In the genomic region with DNA sequence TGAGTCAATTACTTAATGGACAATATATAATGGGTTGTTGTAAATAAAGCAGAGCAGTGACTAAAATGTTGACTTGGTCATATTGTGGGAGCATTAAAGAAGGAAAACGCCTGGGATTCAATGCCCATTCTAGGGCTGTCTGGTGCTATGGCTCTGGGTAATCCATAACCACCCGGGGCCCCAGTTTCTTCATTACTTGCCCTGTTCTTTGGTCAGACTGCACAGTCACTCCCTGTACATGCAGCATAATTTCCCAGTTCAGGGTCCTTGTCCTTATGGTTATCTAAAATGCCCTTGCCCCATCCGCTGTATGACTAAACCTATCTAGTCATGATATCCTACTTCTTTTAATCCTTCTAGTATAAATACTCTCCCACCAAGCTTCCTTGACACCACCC, we compare ENCODE assay signal across 14 cellular contexts. TPM values are rescaled to one million over a fixed set of nuclear protein-coding genes. Genes with fewer than 3 reads are reported as not detected.
DNase-seq lines count a peak whose midpoint lies in the region; ATAC-seq and TF ChIP-seq lines count a peak whose summit lies in the region.
"Had no signal": no experiment of that assay in that cellular context is flagged by ENCODE, and none has a peak within 500 bp of the region (broad histone marks: within the 10 kb centered on the region; RNA-seq: fewer than 3 reads in every experiment).

No MANE protein-coding gene starts in this region.

- H3K9me3 ChIP-seq in Peyer's patch (no peaks in the 10 kb centered on the region), transverse colon (no peaks in the 10 kb centered on the region)
- H3K9me3 ChIP-seq: esophagus muscularis mucosa, tibial nerve had no signal

- in situ Hi-C loops in transverse colon (cut with MboI; ENCODE audit: low pct_ligation_motif_present in 1 of 4, low pct_unique_long_range_greater_than_20kb in 1 of 4, low sequenced_read_pairs in 3 of 4), result no loop called here

- ATAC-seq in effector memory CD8-positive, alpha-beta T cell (replicated peaks), result no peak

- H3K4me1 Mint-ChIP-seq in activated T-cell treated with anti-CD3 and anti-CD28 coated beads, Interleukin-2, amount 50 U/mL, for 24 hours (ENCODE audit: low read depth), result peaks cover 64% of the 10 kb centered on the region
- peaks cover 31 to 44% of the 10 kb centered on the region in 2 donors for H3K4me1 Mint-ChIP-seq in effector memory CD8-positive, alpha-beta T cell (ENCODE audit: low read depth in 2 of 2)

- peak overlapping the region; percentile 21 for H3K4me3 Mint-ChIP-seq in activated T-cell treated with anti-CD3 and anti-CD28 coated beads, Interleukin-2, amount 50 U/mL, for 24 hours
- peak overlapping the region; percentile 56 to 70 for H3K4me3 Mint-ChIP-seq in effector memory CD8-positive, alpha-beta T cell

- peak overlapping the region; percentile 51 to 65 (median 58) for H3K27ac ChIP-seq in Peyer's patch
- peak overlapping the region in 3 of 4 donors; percentile 22 to 40 (median 34) for H3K27ac ChIP-seq in transverse colon

- TF ChIP-seq POLR2A in Peyer's patch (IDR thresholded peaks at IDR 0.05), result no peak
- no peak for TF ChIP-seq POLR2A in transverse colon (IDR thresholded peaks at IDR 0.05)

- H3K27me3 ChIP-seq in Peyer's patch (no peaks in the 10 kb centered on the region), transverse colon (no peaks in the 10 kb centered on the region)
- H3K27me3 ChIP-seq: esophagus muscularis mucosa, tibial nerve had no signal

- H3K36me3 ChIP-seq in Peyer's patch, result no peaks in the 10 kb centered on the region
- no peaks in the 10 kb centered on the region for H3K36me3 ChIP-seq in transverse colon
- H3K36me3 ChIP-seq: esophagus muscularis mucosa, tibial nerve had no signal

- no peak overlapping the region for H3K4me3 ChIP-seq in Peyer's patch
- no peak overlapping the region for H3K4me3 ChIP-seq in transverse colon
- H3K4me3 ChIP-seq: esophagus muscularis mucosa, tibial nerve had no signal

- intact Hi-C loops in transverse colon (cut with DNase I; ENCODE audit: low total_unique reads), result no loop called here

- no peaks in the 10 kb centered on the region for H3K27me3 Mint-ChIP-seq in activated T-cell treated with anti-CD3 and anti-CD28 coated beads, Interleukin-2, amount 50 U/mL, for 24 hours
- no peaks in the 10 kb centered on the region for H3K27me3 Mint-ChIP-seq in effector memory CD8-positive, alpha-beta T cell

- no peaks in the 10 kb centered on the region for H3K36me3 Mint-ChIP-seq in activated T-cell treated with anti-CD3 and anti-CD28 coated beads, Interleukin-2, amount 50 U/mL, for 24 hours (ENCODE audit: low read depth)
- H3K36me3 Mint-ChIP-seq in effector memory CD8-positive, alpha-beta T cell (ENCODE audit: insufficient read depth), result peaks cover 14% of the 10 kb centered on the region

- peak overlapping the region; percentile 83 for H3K27ac Mint-ChIP-seq in activated T-cell treated with anti-CD3 and anti-CD28 coated beads, Interleukin-2, amount 50 U/mL, for 24 hours
- H3K27ac Mint-ChIP-seq in effector memory CD8-positive, alpha-beta T cell, result peak overlapping the region; percentile 93 to 98

- H3K9me3 Mint-ChIP-seq in activated T-cell treated with anti-CD3 and anti-CD28 coated beads, Interleukin-2, amount 50 U/mL, for 24 hours, result no peaks in the 10 kb centered on the region
- H3K9me3 Mint-ChIP-seq in effector memory CD8-positive, alpha-beta T cell, result peaks cover 0 to 9% of the 10 kb centered on the region in 2 donors

- no peak for TF ChIP-seq EP300 in transverse colon (IDR thresholded peaks at IDR 0.05; ENCODE audit: low read depth)

- H3K4me1 ChIP-seq in Peyer's patch, result peaks cover 0 to 15% (median 0%) of the 10 kb centered on the region in 4 donors
- H3K4me1 ChIP-seq in transverse colon, result peaks cover 0 to 16% (median 2%) of the 10 kb centered on the region in 4 donors

- TF ChIP-seq CTCF in Peyer's patch (IDR thresholded peaks at IDR 0.05) (no peak), transverse colon (IDR thresholded peaks at IDR 0.05) (no peak)

- 86 to 100% methylated on average over 2 to 3 of the region's 3 CpGs for WGBS in transverse colon (ENCODE audit: low coverage in 1 of 2), 2 donors

- DNase-seq in activated T-cell treated with anti-CD3 and anti-CD28 coated beads, Interleukin-2, amount 50 U/mL, for 24 hours, result no peak
- DNase-seq in activated T-cell treated with anti-CD3 and anti-CD28 coated beads, Interleukin-2, amount 50 U/mL, for 1 hour, result no peak
- peak in 1 of 3 donors; percentile 44 for DNase-seq in Peyer's patch
- DNase-seq in effector memory CD8-positive, alpha-beta T cell, result no peak
- DNase-seq in transverse colon, result no peak
- no peak for DNase-seq in activated CD4-positive, CD25-positive, alpha-beta regulatory T cell treated with anti-CD3 and anti-CD28 coated beads, Interleukin-2, amount 50 U/mL, for 72 hours
- DNase-seq in ecto neural progenitor cell (ENCODE audit: low spot score), result no peak
- DNase-seq in HK-2 (ENCODE audit: unreplicated experiment), result no peak
- DNase-seq: activated CD4-positive, alpha-beta T cell treated with anti-CD3 and anti-CD28 coated beads for 4 hours; islet precursor cell; NCI-H2081 treated with DMSO at 0.1 percent for 48 hours; posterior cingulate gyrus had no signal

RNA-seq across cellular contexts. Expression of gene DENND4A, which starts 27.5 kb away (rescaled TPM):
- total RNA-seq in Peyer's patch, result 10 to 100 TPM; 16.6 to 70.1 (median 24.5) TPM
- 10 to 100 TPM; 16.5 to 40.4 (median 24.5) TPM for total RNA-seq in transverse colon

RNA-seq across cellular contexts. Expression of gene RAB11A, which starts 49.7 kb away (rescaled TPM):
- total RNA-seq in Peyer's patch (100 to 1,000 TPM; 144 to 220 (median 199) TPM), transverse colon (100 to 1,000 TPM in 2 of 4 donors, 10 to 100 TPM in 2; 25.5 to 322 (median 134) TPM)
